ENCODE assay signal across 24 cellular contexts in the genomic region with DNA sequence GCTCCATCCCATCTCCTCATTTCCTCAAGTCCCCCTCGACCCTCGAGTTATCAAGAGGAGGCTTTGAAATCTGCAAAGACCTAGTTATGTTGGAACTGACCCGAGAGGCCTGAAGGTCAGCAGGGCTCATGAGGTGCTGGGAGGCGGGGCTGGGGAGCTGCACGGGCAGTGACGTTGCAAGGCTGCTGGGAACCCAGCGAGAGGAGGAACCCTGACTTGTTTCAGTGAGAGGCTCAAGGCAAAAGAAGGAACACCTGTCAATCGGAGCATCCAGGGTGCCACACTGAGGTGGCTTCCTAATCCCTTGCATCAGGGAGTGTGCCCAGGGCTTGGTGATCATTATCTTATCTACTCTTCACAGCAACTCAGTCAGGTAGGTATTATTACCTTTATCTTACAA.
"Had no signal": no experiment of that assay in that cellular context is flagged by ENCODE, and none has a peak within 500 bp of the region (broad histone marks: within the 10 kb centered on the region; RNA-seq: fewer than 3 reads in every experiment).

No MANE protein-coding gene starts in this region.

- ATAC-seq: esophagus mucosa; gastroesophageal sphincter; heart left ventricle; left ventricle myocardium superior; lower lobe of right lung; natural killer cell; psoas muscle; stimulated activated memory B cell treated with anti-CD40 and anti-IgM and Interleukin-4, amounts not matched to agents 10 μg/mL and 1 μg/mL and 100 μg/mL, for 72 hours; stimulated activated naive CD8-positive, alpha-beta T cell treated with anti-CD3 and anti-CD28 coated beads, Interleukin-15, Interleukin-2, amounts not matched to agents 100 U/mL and 50 U/mL, for 24 hours had no signal

- H3K4me1 Mint-ChIP-seq: natural killer cell; stimulated activated memory B cell treated with anti-CD40 and anti-IgM and Interleukin-4, amounts not matched to agents 10 μg/mL and 1 μg/mL and 100 μg/mL, for 72 hours had no signal

- H3K4me1 ChIP-seq: lower lobe of right lung, psoas muscle, testis had no signal

- H3K27me3 ChIP-seq: gastroesophageal sphincter, heart left ventricle, neutrophil, sigmoid colon, spleen, testis, tibial artery had no signal

- H3K9me3 Mint-ChIP-seq: type B pancreatic cell had no signal

- H3K27ac ChIP-seq: epithelial cell of prostate, gastroesophageal sphincter, heart left ventricle, lower lobe of right lung, neutrophil, psoas muscle, sigmoid colon, spleen, testis, tibial artery had no signal

- H3K9me3 ChIP-seq: gastroesophageal sphincter, lower lobe of right lung, neutrophil, psoas muscle, sigmoid colon, testis, tibial artery had no signal

- H3K27ac Mint-ChIP-seq: natural killer cell; stimulated activated memory B cell treated with anti-CD40 and anti-IgM and Interleukin-4, amounts not matched to agents 10 μg/mL and 1 μg/mL and 100 μg/mL, for 72 hours; type B pancreatic cell had no signal

- H3K36me3 Mint-ChIP-seq: natural killer cell; stimulated activated memory B cell treated with anti-CD40 and anti-IgM and Interleukin-4, amounts not matched to agents 10 μg/mL and 1 μg/mL and 100 μg/mL, for 72 hours had no signal

- H3K4me3 ChIP-seq: gastroesophageal sphincter, heart left ventricle, lower lobe of right lung, psoas muscle, sigmoid colon, spleen, testis, tibial artery had no signal

- FAIRE-seq: keratinocyte had no signal

- H3K36me3 ChIP-seq: gastroesophageal sphincter, lower lobe of right lung, neutrophil, sigmoid colon, spleen, tibial artery had no signal

- H3K4me3 Mint-ChIP-seq: natural killer cell; stimulated activated memory B cell treated with anti-CD40 and anti-IgM and Interleukin-4, amounts not matched to agents 10 μg/mL and 1 μg/mL and 100 μg/mL, for 72 hours; type B pancreatic cell had no signal

- H3K27me3 Mint-ChIP-seq: stimulated activated memory B cell treated with anti-CD40 and anti-IgM and Interleukin-4, amounts not matched to agents 10 μg/mL and 1 μg/mL and 100 μg/mL, for 72 hours had no signal

- DNase-seq: cortex of kidney; effector CD4-positive, alpha-beta T cell; foreskin fibroblast; heart left ventricle; hippocampal formation; left ventricle myocardium superior; lower lobe of right lung; natural killer cell; psoas muscle; right cardiac atrium; sigmoid colon; spleen; stimulated activated CD4-positive, alpha-beta T cell treated with anti-CD3 and anti-CD28 coated beads, Interleukin-4, amount 100 ng/mL, for 4 hours; stimulated activated naive CD8-positive, alpha-beta T cell treated with anti-CD3 and anti-CD28 coated beads, Interleukin-15, Interleukin-2, amounts not matched to agents 100 U/mL and 50 U/mL, for 24 hours; substantia nigra; testis; tibial artery had no signal
